In genomic region chr7:151982806-151983205, GRCh38 we compare ENCODE assay signal across 33 cellular contexts. TPM values are rescaled to one million over a fixed set of nuclear protein-coding genes. Genes with fewer than 3 reads are reported as not detected.
"Had no signal": no experiment of that assay in that cellular context is flagged by ENCODE, and none has a peak within 500 bp of the region (broad histone marks: within the 10 kb centered on the region; RNA-seq: fewer than 3 reads in every experiment).

No MANE protein-coding gene starts in this region.

- H3K4me3 ChIP-seq: ascending aorta, cardiac muscle cell had no signal

- H3K36me3 ChIP-seq: ascending aorta, cardiac muscle cell had no signal

- H3K9me3 ChIP-seq: ascending aorta had no signal

- H3K27ac ChIP-seq: ascending aorta, cardiac muscle cell, VCaP had no signal

- H3K4me1 ChIP-seq: ascending aorta had no signal

- H3K27me3 ChIP-seq: ascending aorta, cardiac muscle cell had no signal

- DNase-seq: activated B cell treated with CpG ODN at 0.5 μM for 24 hours; activated CD4-positive, alpha-beta memory T cell treated with anti-CD3 and anti-CD28 coated beads for 36 hours; activated CD4-positive, alpha-beta T cell treated with anti-CD3 and anti-CD28 coated beads for 4 hours; activated CD4-positive, alpha-beta T cell treated with anti-CD3 and anti-CD28 coated beads, Interleukin-2, amount 10 ng/mL, durations not matched to agents 24 days and 14 days; activated CD4-positive, alpha-beta T cell treated with anti-CD3 and anti-CD28 coated beads, Interleukin-2, amount 50 U/mL, for 1 hour; activated CD4-positive, alpha-beta T cell treated with anti-CD3 and anti-CD28 coated beads, Interleukin-2, amount 50 U/mL, for 4 hours; activated CD4-positive, CD25-positive, alpha-beta regulatory T cell treated with anti-CD3 and anti-CD28 coated beads, Interleukin-2, amount 50 U/mL, for 72 hours; activated CD8-positive, alpha-beta memory T cell treated with anti-CD3 and anti-CD28 coated beads, Interleukin-2, amount 50 U/mL, for 4 hours; activated CD8-positive, alpha-beta T cell treated with anti-CD3 and anti-CD28 coated beads for 36 hours; activated gamma-delta T cell; activated naive CD4-positive, alpha-beta T cell treated with anti-CD3 and anti-CD28 coated beads, Interleukin-2, amount 10 ng/mL, durations not matched to agents 7 days and 5 days; activated naive CD4-positive, alpha-beta T cell treated with Interleukin-2 at 50 U/mL for 16 hours; activated naive CD8-positive, alpha-beta T cell treated with anti-CD3 and anti-CD28 coated beads, Interleukin-2, amount 10 ng/mL, durations not matched to agents 7 days and 5 days; activated naive CD8-positive, alpha-beta T cell treated with anti-CD3 and anti-CD28 coated beads, Interleukin-2, amount 50 U/mL, for 24 hours; activated T-cell treated with anti-CD3 and anti-CD28 coated beads for 4 hours; activated T-cell treated with anti-CD3 and anti-CD28 coated beads, Interleukin-2, amount 50 U/mL, for 1 hour; activated T-cell treated with anti-CD3 and anti-CD28 coated beads, Interleukin-2, amount 50 U/mL, for 4 hours; activated T-cell treated with anti-CD3 and anti-CD28 coated beads, Interleukin-2, amount 50 U/mL, for 72 hours; amygdala; anterior cingulate cortex; caudate nucleus; cerebellar nuclear complex; T-helper 2 cell; T-helper 9 cell had no signal

- ATAC-seq: activated CD8-positive, alpha-beta T cell treated with anti-CD3 and anti-CD28 coated beads for 36 hours; activated naive CD8-positive, alpha-beta T cell treated with anti-CD3 and anti-CD28 coated beads, Interleukin-2, amount 50 U/mL, for 24 hours; activated T-cell treated with anti-CD3 and anti-CD28 coated beads, Interleukin-2, amount 50 U/mL, for 4 hours; activated T-cell treated with anti-CD3 and anti-CD28 coated beads, Interleukin-2, amount 50 U/mL, for 72 hours; activated T-helper 17 cell treated with anti-CD3 and anti-CD28 coated beads, Interleukin-2, amount 50 U/mL, for 72 hours had no signal

RNA-seq across cellular contexts. Expression of gene GALNTL5, which starts 26.6 kb away (rescaled TPM):
- total RNA-seq: activated B cell treated with CpG ODN at 0.5 μM for 24 hours; activated CD4-positive, alpha-beta memory T cell treated with anti-CD3 and anti-CD28 coated beads for 36 hours; activated CD4-positive, alpha-beta T cell treated with anti-CD3 and anti-CD28 coated beads, Interleukin-2, amount 10 ng/mL, durations not matched to agents 24 days and 14 days; activated CD8-positive, alpha-beta memory T cell treated with anti-CD3 and anti-CD28 coated beads for 36 hours; activated CD8-positive, alpha-beta T cell treated with anti-CD3 and anti-CD28 coated beads for 36 hours; activated naive CD8-positive, alpha-beta T cell treated with anti-CD3 and anti-CD28 coated beads, Interleukin-2, amount 10 ng/mL, durations not matched to agents 7 days and 5 days; activated T-cell treated with anti-CD3 and anti-CD28 coated beads, Interleukin-2, amount 50 U/mL, for 4 hours; activated T-cell treated with anti-CD3 and anti-CD28 coated beads, Interleukin-2, amount 50 U/mL, for 72 hours; activated T-helper 1 cell treated with anti-CD3 and anti-CD28 coated beads, Interleukin-12 subunit alpha, Interleukin-12 subunit beta, Interleukin-2, Interleukin-4 antibody, amounts not matched to agents 30 ng/mL and 10 ng/mL and 1 ng/mL, durations not matched to agents 14 hours and 24 hours and 36 hours; activated T-helper 17 cell treated with anti-CD3 and anti-CD28 coated beads, Interleukin-2, amount 50 U/mL, for 72 hours; ascending aorta; bronchial epithelial cell; cardiac muscle cell; chondrocyte had no signal
- polyA plus RNA-seq: adipose tissue, cardiac muscle cell had no signal
